22 cellular contexts compared by ENCODE assay signal in the genomic region with DNA sequence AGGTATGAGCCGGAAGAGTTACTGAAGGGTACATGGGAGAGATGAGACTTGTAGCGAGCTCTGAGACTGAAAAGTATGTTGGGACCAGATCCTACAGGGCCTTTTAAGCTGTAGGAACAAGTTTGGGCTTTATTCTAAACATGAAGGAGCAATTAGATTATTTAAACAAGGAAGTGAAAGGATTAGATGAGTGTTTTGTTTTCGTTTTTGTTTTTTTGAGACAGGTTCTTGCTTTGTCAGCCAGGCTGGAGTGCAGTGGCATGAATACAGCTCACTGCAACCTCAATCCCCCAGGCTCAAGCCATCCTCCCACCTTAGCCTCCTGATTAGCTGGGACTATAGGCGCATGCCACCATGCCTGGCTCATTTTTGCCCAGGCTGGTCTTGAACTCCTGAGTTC.
A peak's percentile ranks its signal among the peaks of the same experiment; 100 is the strongest.
DNase-seq lines count a peak whose midpoint lies in the region; ATAC-seq, FAIRE-seq and TF ChIP-seq lines count a peak whose summit lies in the region.
"Had no signal": no experiment of that assay in that cellular context is flagged by ENCODE, and none has a peak within 500 bp of the region (broad histone marks: within the 10 kb centered on the region; RNA-seq: fewer than 3 reads in every experiment).

No MANE protein-coding gene starts in this region.

- DNase-seq in bronchial epithelial cell (ENCODE audit: low read depth) (peak; percentile 16), SW 1271 (lab: John Stamatoyannopoulos, UW) (no peak), HCEC 1CT (no peak), SKM-1 treated with dmso at 0.1 percent for 144 hours (lab: John Stamatoyannopoulos, UW; ENCODE audit: unreplicated experiment) (no peak), urothelium cell line (ENCODE audit: low spot score) (no peak)
- DNase-seq: activated CD4-positive, alpha-beta T cell treated with anti-CD3 and anti-CD28 coated beads, Interleukin-2, amount 50 U/mL, for 4 hours; activated T-cell treated with anti-CD3 and anti-CD28 coated beads, Interleukin-2, amount 50 U/mL, for 72 hours; Calu3; GM23248; Karpas-422; NCI-H1436; NCI-H524 treated with DMSO at 0.1 percent for 48 hours; nucleus accumbens; PC-3; right lobe of liver; stimulated activated CD4-positive, alpha-beta T cell treated with anti-CD3 and anti-CD28 coated beads, Interleukin-2, amount 100 ng/mL, for 24 hours; testis had no signal

- FAIRE-seq in bronchial epithelial cell (lab: Jason Lieb, UNC) (no peak), urothelium cell line (lab: Jason Lieb, UNC) (no peak)
- FAIRE-seq: TTC549 had no signal

- H3K36me3 ChIP-seq in bronchial epithelial cell (ENCODE audit: control insufficient read depth, insufficient read depth, low read length): no peaks in the 10 kb centered on the region
- H3K36me3 ChIP-seq: right lobe of liver had no signal

- H3K4me3 ChIP-seq in bronchial epithelial cell (ENCODE audit: low read depth, low read length): no peak overlapping the region
- H3K4me3 ChIP-seq: GM23248, hepatocyte, right lobe of liver, testis had no signal

- H3K27me3 ChIP-seq in bronchial epithelial cell (ENCODE audit: control insufficient read depth, insufficient read depth, low read length): no peaks in the 10 kb centered on the region
- H3K27me3 ChIP-seq: hepatocyte, right lobe of liver, testis had no signal

- no peak for TF ChIP-seq CTCF in bronchial epithelial cell (IDR thresholded peaks at IDR 0.05; ENCODE audit: insufficient read depth, low read length, severe bottlenecking)

- ATAC-seq in GM18870 (IDR thresholded peaks at IDR 0.05; ENCODE audit: unreplicated experiment): peak; percentile 90
- ATAC-seq in GM21515 (IDR thresholded peaks at IDR 0.05; ENCODE audit: unreplicated experiment): peak; percentile 78
- peak; percentile 52 for ATAC-seq in HG03103 (IDR thresholded peaks at IDR 0.05; ENCODE audit: low read depth, unreplicated experiment)
- ATAC-seq: activated T-cell treated with anti-CD3 and anti-CD28 coated beads, Interleukin-2, amount 50 U/mL, for 72 hours; PC-3; right lobe of liver had no signal
